Comparison of ENCODE assay signal across 14 cellular contexts in genomic region chr3:162525052-162525451, GRCh38.
DNase-seq lines count a peak whose midpoint lies in the region; ATAC-seq and TF ChIP-seq lines count a peak whose summit lies in the region.
"Had no signal": no experiment of that assay in that cellular context is flagged by ENCODE, and none has a peak within 500 bp of the region (broad histone marks: within the 10 kb centered on the region; RNA-seq: fewer than 3 reads in every experiment).

No MANE protein-coding gene starts in this region.

- TF ChIP-seq CTCF in BJ (IDR thresholded peaks at IDR 0.05; ENCODE audit: insufficient read depth, low read depth, low read length) (no peak), RWPE2 (IDR thresholded peaks at IDR 0.05; ENCODE audit: poor library complexity, severe bottlenecking) (no peak)

- no peaks in the 10 kb centered on the region for H3K36me3 ChIP-seq in BJ (ENCODE audit: control insufficient read depth, insufficient read depth, low read length)
- H3K36me3 ChIP-seq in RWPE2 (ENCODE audit: low read depth), result no peaks in the 10 kb centered on the region
- H3K36me3 ChIP-seq: breast epithelium, stomach had no signal

- H3K4me3 ChIP-seq in BJ (ENCODE audit: low read depth, low read length) (no peak overlapping the region), RWPE2 (ENCODE audit: severe bottlenecking) (no peak overlapping the region)
- H3K4me3 ChIP-seq: breast epithelium, GM12878, stomach had no signal

- H3K27me3 ChIP-seq in BJ (ENCODE audit: control insufficient read depth, insufficient read depth, low read length) (no peaks in the 10 kb centered on the region), RWPE2 (ENCODE audit: insufficient read depth, poor library complexity, severe bottlenecking) (no peaks in the 10 kb centered on the region)
- H3K27me3 ChIP-seq: breast epithelium, stomach had no signal

- no peaks in the 10 kb centered on the region for H3K9me3 ChIP-seq in RWPE2 (ENCODE audit: severe bottlenecking)
- H3K9me3 ChIP-seq: breast epithelium, stomach had no signal

- DNase-seq in BJ (ENCODE audit: low read depth) (peak; percentile 94), RWPE2 (ENCODE audit: low spot score) (no peak), fibroblast of the conjunctiva (ENCODE audit: low read depth) (peak; percentile 65), pons (ENCODE audit: low spot score) (peak; percentile 36), NCI-H128 (lab: John Stamatoyannopoulos, UW; ENCODE audit: unreplicated experiment) (no peak)
- DNase-seq in stimulated activated CD4-positive, alpha-beta T cell treated with anti-CD3 and anti-CD28 coated beads, Interleukin-1b, Interleukin-23, amount 100 ng/mL, for 48 hours, result no peak
- DNase-seq in activated CD8-positive, alpha-beta memory T cell treated with anti-CD3 and anti-CD28 coated beads, Interleukin-2, amount 50 U/mL, for 48 hours, result no peak
- DNase-seq: Calu3; NCI-H146; stimulated activated CD4-positive, alpha-beta T cell treated with anti-CD3 and anti-CD28 coated beads, Interleukin-2, amount 100 ng/mL, for 48 hours; stomach had no signal

- CTCF ChIA-PET in BJ (lab: Yijun Ruan, JAX), result no interaction called here

- H3K27ac ChIP-seq in RWPE2 (ENCODE audit: poor library complexity, severe bottlenecking), result peak overlapping the region; percentile 40
- H3K27ac ChIP-seq: breast epithelium had no signal

- ATAC-seq in RWPE2 (ENCODE audit: low read depth) (peak; percentile 72), HG02981 (IDR thresholded peaks at IDR 0.05; ENCODE audit: unreplicated experiment) (no peak)
- ATAC-seq: GM12878 had no signal

- peaks cover 7% of the 10 kb centered on the region for H3K4me1 ChIP-seq in RWPE2 (ENCODE audit: insufficient read depth, poor library complexity, severe bottlenecking)
- H3K4me1 ChIP-seq: breast epithelium, stomach had no signal

- POLR2A ChIA-PET in BJ (lab: Charles Lee), result no interaction called here

Comparison
In these comparisons a context has a peak if more than half of its experiments do, and no peak if none do; other contexts are left out.
1. DNase-seq: peak in BJ (single experiment), fibroblast of the conjunctiva (single experiment) and pons (single experiment); none in RWPE2 (single experiment), stimulated activated CD4-positive, alpha-beta T cell treated with anti-CD3 and anti-CD28 coated beads, Interleukin-1b, Interleukin-23, amount 100 ng/mL, for 48 hours (single experiment), activated CD8-positive, alpha-beta memory T cell treated with anti-CD3 and anti-CD28 coated beads, Interleukin-2, amount 50 U/mL, for 48 hours (single experiment) and NCI-H128 (single experiment).